Comparison of ENCODE assay signal across 8 cellular contexts in genomic region chr2:231672617-231673347, GRCh38. TPM values are rescaled to one million over a fixed set of nuclear protein-coding genes. Genes with fewer than 3 reads are reported as not detected.
DNase-seq lines count a peak whose midpoint lies in the region; ATAC-seq, FAIRE-seq and TF ChIP-seq lines count a peak whose summit lies in the region.

No MANE protein-coding gene starts in this region.

- H3K4me1 Mint-ChIP-seq in activated T-helper 17 cell treated with anti-CD3 and anti-CD28 coated beads, Interleukin-2, amount 50 U/mL, for 72 hours: peaks cover 3% of the 10 kb centered on the region

- H3K27me3 ChIP-seq in HCT116 (ENCODE audit: insufficient read depth, low read length): no peaks in the 10 kb centered on the region
- no peaks in the 10 kb centered on the region for H3K27me3 ChIP-seq in MG63
- no peaks in the 10 kb centered on the region for H3K27me3 ChIP-seq in iPS-18a (ENCODE audit: control insufficient read depth, insufficient read depth, low read length)
- H3K27me3 ChIP-seq in thoracic aorta (replicated peaks; ENCODE audit: insufficient read depth): no peaks in the 10 kb centered on the region

- POLR2A ChIA-PET in HCT116 (lab: Charles Lee): interaction anchor here (0.6 to 7.4 kb wide), 18 partner anchors 8 to 208 kb away, joined by 3 to 97 read pairs (median 8); partner anchors contain the start of genes NCL and PTMA

- peak overlapping the region; percentile 93 for H3K27ac ChIP-seq in HCT116 (ENCODE audit: low read depth, low read length)
- H3K27ac ChIP-seq in iPS-18a (ENCODE audit: low read length): peak overlapping the region; percentile 81
- H3K27ac ChIP-seq in thoracic aorta: peak overlapping the region; percentile 95 to 98

- H3K4me3 Mint-ChIP-seq in activated T-helper 17 cell treated with anti-CD3 and anti-CD28 coated beads, Interleukin-2, amount 50 U/mL, for 72 hours: no peak overlapping the region

- H3K9me3 Mint-ChIP-seq in activated T-helper 17 cell treated with anti-CD3 and anti-CD28 coated beads, Interleukin-2, amount 50 U/mL, for 72 hours: no peaks in the 10 kb centered on the region

- H3K9me3 ChIP-seq in HCT116 (ENCODE audit: control insufficient read depth in 1 of 2, insufficient read depth in 1 of 2, low read depth in 1 of 2, low read length in 2 of 2) (no peaks in the 10 kb centered on the region), MG63 (no peaks in the 10 kb centered on the region), iPS-18a (ENCODE audit: control insufficient read depth, low read depth, low read length) (no peaks in the 10 kb centered on the region), thoracic aorta (no peaks in the 10 kb centered on the region)

- DNase-seq in HCT116 (ENCODE audit: low read depth, low spot score) (peak; percentile 79), MG63 (peak; percentile 77), thoracic aorta (ENCODE audit: low spot score) (no peak), RCC 7860 (ENCODE audit: low spot score) (no peak)

- H3K4me1 ChIP-seq in HCT116 (ENCODE audit: control insufficient read depth in 1 of 2, insufficient read depth in 2 of 2, low read length in 2 of 2): peaks cover 52 to 80% of the 10 kb centered on the region in 2 experiments
- peaks cover 22% of the 10 kb centered on the region for H3K4me1 ChIP-seq in iPS-18a (ENCODE audit: control insufficient read depth, low read depth, low read length)
- H3K4me1 ChIP-seq in thoracic aorta (ENCODE audit: control insufficient read depth in 1 of 2, low read depth in 2 of 2): peaks cover 11 to 38% of the 10 kb centered on the region in 2 donors

- TF ChIP-seq RAD21 in HCT116 (IDR thresholded peaks at IDR 0.05; ENCODE audit: low read depth): no peak

- H3K4me3 ChIP-seq in HCT116 (replicated peaks in 1 of 2; ENCODE audit: low read depth in 1 of 2, low read length in 2 of 2) (peak overlapping the region; percentile 48 to 63), MG63 (no peak overlapping the region), iPS-18a (ENCODE audit: low read length) (peak overlapping the region; percentile 65), thoracic aorta (no peak overlapping the region)

- RAD21 ChIA-PET in HCT116 (lab: Charles Lee; ENCODE audit: low non-redundant PET in 1 of 2, low total read pairs in 2 of 2, uncharacterized antibody in 2 of 2, unreplicated experiment in 2 of 2): interaction anchor here (1.0 to 1.8 kb wide), 5 partner anchors 42 to 109 kb away, joined by 3 to 11 read pairs (median 3); partner anchors contain the start of gene PDE6D (in 1 of the 2)

- no peaks in the 10 kb centered on the region for H3K36me3 Mint-ChIP-seq in activated T-helper 17 cell treated with anti-CD3 and anti-CD28 coated beads, Interleukin-2, amount 50 U/mL, for 72 hours (ENCODE audit: low read depth)

- no peaks in the 10 kb centered on the region for H3K27me3 Mint-ChIP-seq in activated T-helper 17 cell treated with anti-CD3 and anti-CD28 coated beads, Interleukin-2, amount 50 U/mL, for 72 hours

- peak overlapping the region; percentile 88 for H3K9ac ChIP-seq in HCT116 (ENCODE audit: low read length)
- peak overlapping the region; percentile 73 for H3K9ac ChIP-seq in iPS-18a (ENCODE audit: low read length)

- no peaks in the 10 kb centered on the region for H3K36me3 ChIP-seq in HCT116 (ENCODE audit: control insufficient read depth in 1 of 2, insufficient read depth in 2 of 2, low read length in 2 of 2)
- no peaks in the 10 kb centered on the region for H3K36me3 ChIP-seq in MG63
- no peaks in the 10 kb centered on the region for H3K36me3 ChIP-seq in iPS-18a (ENCODE audit: control insufficient read depth, low read depth, low read length)
- H3K36me3 ChIP-seq in thoracic aorta: no peaks in the 10 kb centered on the region

- peak; percentile 25 for FAIRE-seq in A204.1 (lab: Jason Lieb, UNC)
- FAIRE-seq in RCC 7860 (lab: Jason Lieb, UNC): no peak

- H3K27ac Mint-ChIP-seq in activated T-helper 17 cell treated with anti-CD3 and anti-CD28 coated beads, Interleukin-2, amount 50 U/mL, for 72 hours: peak overlapping the region; percentile 82

- peak; percentile 71 for ATAC-seq in HCT116
- no peak for ATAC-seq in activated T-helper 17 cell treated with anti-CD3 and anti-CD28 coated beads, Interleukin-2, amount 50 U/mL, for 72 hours (replicated peaks)
- no peak for ATAC-seq in thoracic aorta (ENCODE audit: insufficient number of reproducible peaks, low FRiP score, low read depth)

- TF ChIP-seq POLR2A in HCT116 (IDR thresholded peaks at IDR 0.05; ENCODE audit: borderline replicate concordance, extremely low read depth, insufficient read depth, insufficient read length): peak; percentile 25

- H4K20me1 ChIP-seq in HCT116 (ENCODE audit: insufficient read depth): no peaks in the 10 kb centered on the region

- CTCF ChIA-PET in HCT116 (lab: Charles Lee): interaction anchor here (0.7 to 7.8 kb wide), 22 partner anchors 9 to 109 kb away, joined by 3 to 185 read pairs (median 5); partner anchors contain the start of gene PTMA

- intact Hi-C loops in HCT116 (cut with micrococcal nuclease): loop anchor here (1.0 to 2.0 kb wide), 2 partner anchors 60 to 110 kb away; no protein-coding TSS in a partner anchor

- TF ChIP-seq CTCF in GM12873 (IDR thresholded peaks at IDR 0.05; ENCODE audit: insufficient read depth, low read depth, low read length, missing control alignments) (peak; percentile 61), HCT116 (IDR thresholded peaks at IDR 0.05 in 2 of 3, conservative IDR thresholded peaks at IDR 0.05 in 1 of 3; ENCODE audit: borderline replicate concordance in 1 of 3, insufficient read depth in 1 of 3, low read depth in 2 of 3, low read length in 2 of 3) (peak in 2 of 3 experiments; percentile 61 to 68; a peak in 4 of 6 replicates), thoracic aorta (IDR thresholded peaks at IDR 0.05) (no peak)

- H2AFZ ChIP-seq in HCT116 (ENCODE audit: low read depth, low read length, poor library complexity, severe bottlenecking): peak overlapping the region; percentile 52

- H3K9me2 ChIP-seq in HCT116 (ENCODE audit: insufficient read depth): no peaks in the 10 kb centered on the region

- peak overlapping the region; percentile 85 for H3K4me2 ChIP-seq in HCT116 (ENCODE audit: low read length)

- H3K79me2 ChIP-seq in HCT116 (ENCODE audit: insufficient read depth, low read length): no peaks in the 10 kb centered on the region

- BruUV-seq in HCT116 (replicated peaks; lab: Mats Ljungman, UMichigan): TSS peak; percentile 80

TF ChIP-seq in HCT116, 20 proteins besides CTCF, POLR2A, EP300 and RAD21:
- TF ChIP-seq ATF3 (IDR thresholded peaks at IDR 0.05) (no peak), POLR2AphosphoS5 (IDR thresholded peaks at IDR 0.05; ENCODE audit: low read depth, low read length) (peak; percentile 83), CEBPB (IDR thresholded peaks at IDR 0.05; ENCODE audit: low read depth) (no peak), ZBTB33 (IDR thresholded peaks at IDR 0.05; ENCODE audit: extremely low read depth, insufficient replicate concordance, low read length) (peak; percentile 58), YY1 (IDR thresholded peaks at IDR 0.05; ENCODE audit: extremely low read depth, insufficient replicate concordance, low read depth, low read length) (peak; percentile 4), SRF (IDR thresholded peaks at IDR 0.05; ENCODE audit: low read depth) (no peak), SIN3A (IDR thresholded peaks at IDR 0.05; ENCODE audit: low read depth) (no peak), JUND (IDR thresholded peaks at IDR 0.05) (no peak), ZNF274 (IDR thresholded peaks at IDR 0.05; ENCODE audit: low read depth, low read length) (no peak), SP1 (IDR thresholded peaks at IDR 0.05; ENCODE audit: low read depth) (no peak), ZFX (IDR thresholded peaks at IDR 0.05) (peak; percentile 38; the same call in 1 of the 2 replicates)

RNA-seq across cellular contexts. Expression of gene PTMA, which starts 35.5 kb away (rescaled TPM):
- total RNA-seq in HCT116 (2021; ENCODE audit: unreplicated experiment) (2,752 TPM), thoracic aorta (1,000 to 10,000 TPM in 1 of 2 donors, 100 to 1,000 TPM in 1; 700 to 1,022 TPM)
- 2,841 and 3,306 TPM in 2 replicates for polyA plus RNA-seq in HCT116 (2012)
- total RNA-seq in MG63 (2014; rRNA removed; shearing (Covaris generic); ENCODE audit: low replicate concordance): 1,493 and 1,533 TPM in 2 replicates
- 1,000 to 10,000 TPM; 1,439 to 1,845 TPM for total RNA-seq in activated T-helper 17 cell treated with anti-CD3 and anti-CD28 coated beads, Interleukin-2, amount 50 U/mL, for 72 hours

Comparison
In these comparisons a context has a peak if more than half of its experiments do, and no peak if none do; other contexts are left out.
1. DNase-seq: peak in HCT116 (single experiment) and MG63 (single experiment); none in thoracic aorta (single experiment) and RCC 7860 (single experiment).
2. H3K4me3 ChIP-seq: peak in HCT116 (2 of 2) and iPS-18a (single experiment); none in MG63 (single experiment) and thoracic aorta (single experiment).
3. Peak in every context shown above with its lines, with median percentiles within 50 percentile points of each other: H3K27ac ChIP-seq.